Comparison of ENCODE assay signal across 8 cellular contexts in genomic region chr4:73257995-73258667, GRCh38. TPM values are rescaled to one million over a fixed set of nuclear protein-coding genes. Genes with fewer than 3 reads are reported as not detected.
A peak's percentile ranks its signal among the peaks of the same experiment; 100 is the strongest.
DNase-seq lines count a peak whose midpoint lies in the region; ATAC-seq and TF ChIP-seq lines count a peak whose summit lies in the region.

No MANE protein-coding gene starts in this region.

- TF ChIP-seq POLR2A in body of pancreas (IDR thresholded peaks at IDR 0.05): no peak

- H4K20me1 ChIP-seq in smooth muscle cell (ENCODE audit: low read depth): peaks cover 48% of the 10 kb centered on the region

- intact Hi-C loops in body of pancreas (cut with DNase I): no loop called here

- peaks cover 50% of the 10 kb centered on the region for H3K4me1 ChIP-seq in CD4-positive, CD25-positive, alpha-beta regulatory T cell (ENCODE audit: control insufficient read depth, insufficient read depth, low read length, poor library complexity, severe bottlenecking)
- H3K4me1 ChIP-seq in NT2/D1 (ENCODE audit: insufficient read depth, insufficient read length) (no peaks in the 10 kb centered on the region), body of pancreas (peaks cover 46% of the 10 kb centered on the region), smooth muscle cell (ENCODE audit: low read depth) (peaks cover 31% of the 10 kb centered on the region)

- H3F3A ChIP-seq in smooth muscle cell (ENCODE audit: low read depth): peaks cover 13% of the 10 kb centered on the region

- H3K27ac Mint-ChIP-seq in CD4-positive, CD25-positive, alpha-beta regulatory T cell: peak overlapping the region; percentile 99 to 100 (median 100)
- peak overlapping the region; percentile 99 to 100 (median 100) for H3K27ac Mint-ChIP-seq in immature natural killer cell

- peak; percentile 31 to 38 for ATAC-seq in CD4-positive, CD25-positive, alpha-beta regulatory T cell (ENCODE audit: low read depth in 2 of 2)
- ATAC-seq in GM18499 (IDR thresholded peaks at IDR 0.05; ENCODE audit: insufficient read depth, unreplicated experiment) (peak; percentile 27), HG02870 (IDR thresholded peaks at IDR 0.05; ENCODE audit: unreplicated experiment) (peak; percentile 25), body of pancreas (peak; percentile 8)

- H3K79me2 ChIP-seq in smooth muscle cell (ENCODE audit: low read depth): peaks cover 75% of the 10 kb centered on the region

- H3K4me1 Mint-ChIP-seq in CD4-positive, CD25-positive, alpha-beta regulatory T cell: peaks cover 31 to 78% (median 52%) of the 10 kb centered on the region in 4 donors
- H3K4me1 Mint-ChIP-seq in immature natural killer cell: peaks cover 62 to 75% of the 10 kb centered on the region in 2 donors

- no peaks in the 10 kb centered on the region for H3K27me3 Mint-ChIP-seq in CD4-positive, CD25-positive, alpha-beta regulatory T cell
- peaks cover 10 to 26% (median 20%) of the 10 kb centered on the region in 3 donors for H3K27me3 Mint-ChIP-seq in immature natural killer cell (ENCODE audit: low read depth in 3 of 3)

- peak overlapping the region; percentile 97 for H3K27ac ChIP-seq in CD4-positive, CD25-positive, alpha-beta regulatory T cell (ENCODE audit: insufficient read depth, low read length, poor library complexity, severe bottlenecking)
- H3K27ac ChIP-seq in body of pancreas (peak overlapping the region; percentile 98 to 100 (median 99)), smooth muscle cell (ENCODE audit: low read depth) (peak overlapping the region; percentile 98)

- H3K36me3 ChIP-seq in CD4-positive, CD25-positive, alpha-beta regulatory T cell (ENCODE audit: control insufficient read depth, insufficient read depth, low read length): no peaks in the 10 kb centered on the region
- H3K36me3 ChIP-seq in NT2/D1 (ENCODE audit: insufficient read depth, insufficient read length, low read length) (peaks cover 13% of the 10 kb centered on the region), body of pancreas (replicated peaks in 1 of 2; ENCODE audit: insufficient read depth in 1 of 2, low read depth in 2 of 2) (no peaks in the 10 kb centered on the region), smooth muscle cell (ENCODE audit: low read depth) (no peaks in the 10 kb centered on the region)

- H3K9me3 ChIP-seq in CD4-positive, CD25-positive, alpha-beta regulatory T cell (ENCODE audit: control insufficient read depth in 2 of 2, low read length in 2 of 2): no peaks in the 10 kb centered on the region
- H3K9me3 ChIP-seq in NT2/D1 (ENCODE audit: insufficient read depth, low read length): no peaks in the 10 kb centered on the region
- no peaks in the 10 kb centered on the region for H3K9me3 ChIP-seq in body of pancreas
- H3K9me3 ChIP-seq in smooth muscle cell (replicated peaks; ENCODE audit: low read depth): no peaks in the 10 kb centered on the region

- peak overlapping the region; percentile 57 for H2AFZ ChIP-seq in smooth muscle cell (ENCODE audit: low read depth)

- 0% methylated on average over 31 to 34 of the region's 54 CpGs for WGBS in body of pancreas, 2 donors
- WGBS in smooth muscle cell (ENCODE audit: low lambda C conversion rate): 0% methylated on average over 19 of the region's 54 CpGs

- peaks cover 11% of the 10 kb centered on the region for H3K36me3 Mint-ChIP-seq in CD4-positive, CD25-positive, alpha-beta regulatory T cell
- H3K36me3 Mint-ChIP-seq in immature natural killer cell: no peaks in the 10 kb centered on the region

- no peaks in the 10 kb centered on the region for H3K27me3 ChIP-seq in CD4-positive, CD25-positive, alpha-beta regulatory T cell (ENCODE audit: control insufficient read depth, insufficient read depth, low read length)
- H3K27me3 ChIP-seq in NT2/D1 (ENCODE audit: insufficient read depth, insufficient read length) (no peaks in the 10 kb centered on the region), body of pancreas (no peaks in the 10 kb centered on the region), smooth muscle cell (ENCODE audit: low read depth) (no peaks in the 10 kb centered on the region)

- H3K4me3 Mint-ChIP-seq in CD4-positive, CD25-positive, alpha-beta regulatory T cell: peak overlapping the region; percentile 99 to 100 (median 100)
- peak overlapping the region; percentile 96 to 100 (median 99) for H3K4me3 Mint-ChIP-seq in immature natural killer cell

- TF ChIP-seq CTCF in body of pancreas (IDR thresholded peaks at IDR 0.05): peak in 2 of 7 experiments; percentile 23 to 27
- TF ChIP-seq CTCF in smooth muscle cell (IDR thresholded peaks at IDR 0.05; ENCODE audit: borderline replicate concordance, insufficient read depth, poor library complexity, severe bottlenecking): peak; percentile 32

- H3K4me2 ChIP-seq in smooth muscle cell: peak overlapping the region; percentile 87

- DNase-seq in CD4-positive, CD25-positive, alpha-beta regulatory T cell: peak in 2 of 3 donors; percentile 72 to 78
- no peak for DNase-seq in NT2/D1 (ENCODE audit: low read depth, low spot score)
- DNase-seq in body of pancreas: peak in 3 of 4 donors; percentile 34 to 50 (median 38)
- DNase-seq in immature natural killer cell: peak in 1 of 3 donors; percentile 77
- peak; percentile 32 for DNase-seq in smooth muscle cell (lab: John Stamatoyannopoulos, UW; ENCODE audit: unreplicated experiment)
- no peak for DNase-seq in HuH-7.5 (ENCODE audit: low spot score)

- peak overlapping the region; percentile 90 for H3K9ac ChIP-seq in NT2/D1 (ENCODE audit: insufficient read length, low read depth)
- peak overlapping the region; percentile 97 for H3K9ac ChIP-seq in smooth muscle cell (ENCODE audit: low read depth)

- no peaks in the 10 kb centered on the region for H3K9me3 Mint-ChIP-seq in CD4-positive, CD25-positive, alpha-beta regulatory T cell
- peaks cover 0 to 2% (median 0%) of the 10 kb centered on the region in 6 donors for H3K9me3 Mint-ChIP-seq in immature natural killer cell

- peak overlapping the region; percentile 93 for H3K4me3 ChIP-seq in CD4-positive, CD25-positive, alpha-beta regulatory T cell (ENCODE audit: low read depth, low read length)
- H3K4me3 ChIP-seq in NT2/D1 (ENCODE audit: insufficient read length, low read depth) (peak overlapping the region; percentile 74), body of pancreas (peak overlapping the region; percentile 61 to 71), smooth muscle cell (peak overlapping the region; percentile 98)

RNA-seq across cellular contexts. Expression of gene ANKRD17, which starts 0.5 kb away (rescaled TPM):
- 63.4 TPM for total RNA-seq in CD4-positive, CD25-positive, alpha-beta regulatory T cell
- polyA plus RNA-seq in CD4-positive, CD25-positive, alpha-beta regulatory T cell: 10 to 100 TPM in 1 of 4 donors, 1 to 10 TPM in 3; 6.9 to 10.6 (median 9.7) TPM
- 10 to 100 TPM; 32.4 to 36.3 TPM for total RNA-seq in body of pancreas
- polyA plus RNA-seq in immature natural killer cell: 10 to 100 TPM in 1 of 3 donors, 1 to 10 TPM in 2; 4.8 to 15.9 (median 8.5) TPM
- 58.0 and 62.2 TPM in 2 replicates for total RNA-seq in smooth muscle cell
- polyA plus RNA-seq in smooth muscle cell: 29.7 and 33.8 TPM in 2 replicates

Comparison
In these comparisons a context has a peak if more than half of its experiments do, and no peak if none do; other contexts are left out.
1. DNase-seq: peak in CD4-positive, CD25-positive, alpha-beta regulatory T cell (2 of 3), body of pancreas (3 of 4) and smooth muscle cell (single experiment); none in NT2/D1 (single experiment) and HuH-7.5 (single experiment).
2. Peak in every context shown above with its lines, with median percentiles within 50 percentile points of each other: ATAC-seq, H3K27ac ChIP-seq and H3K4me3 ChIP-seq.